1 cellular context compared by ENCODE assay signal in the genomic region with DNA sequence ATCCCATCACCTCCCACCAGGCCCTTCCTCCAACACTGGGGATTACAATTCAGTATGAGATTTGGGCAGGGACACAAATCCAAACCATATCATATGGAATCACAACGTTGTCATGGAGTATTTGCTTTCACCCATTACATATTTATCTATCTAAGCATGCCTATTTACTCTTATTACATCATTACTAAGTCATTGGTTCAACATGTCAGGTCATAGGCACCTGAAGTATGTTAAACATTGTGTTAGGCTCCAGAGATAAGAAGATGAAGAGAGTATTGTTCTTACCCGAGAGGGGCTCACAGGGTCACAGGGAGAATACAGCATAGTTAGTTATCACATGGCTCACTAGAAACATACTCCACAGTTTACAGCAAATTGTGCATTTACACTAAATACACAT.
TF ChIP-seq lines count a peak whose summit lies in the region.

No MANE protein-coding gene starts in this region.

TF ChIP-seq in HepG2, 621 proteins besides CTCF, POLR2A, EP300 and RAD21 (continued from another document and continues in another):
- TF ChIP-seq U2AF2 (IDR thresholded peaks at IDR 0.05; ENCODE audit: low read depth, low read length) (no peak), TEAD2 (CRISPR knock-in tag; IDR thresholded peaks at IDR 0.05) (no peak), EED (CRISPR knock-in tag; IDR thresholded peaks at IDR 0.05) (no peak), ZNF766 (CRISPR knock-in tag; IDR thresholded peaks at IDR 0.05; ENCODE audit: borderline replicate concordance) (no peak), FOXO1 (CRISPR knock-in tag; IDR thresholded peaks at IDR 0.05) (peak; percentile 31; the same call in 1 of the 2 replicates), ZNF546 (CRISPR knock-in tag; conservative IDR thresholded peaks at IDR 0.05) (no peak), CERS6 (CRISPR knock-in tag; IDR thresholded peaks at IDR 0.05) (no peak), ARID5B (CRISPR knock-in tag; IDR thresholded peaks at IDR 0.05) (peak; percentile 83), ASH2L (IDR thresholded peaks at IDR 0.05; ENCODE audit: insufficient read length, low read depth, low read length) (no peak), ZNF709 (CRISPR knock-in tag; IDR thresholded peaks at IDR 0.05) (no peak), ATF7 (IDR thresholded peaks at IDR 0.05) (peak; percentile 69), ATF7 (CRISPR knock-in tag; IDR thresholded peaks at IDR 0.05) (no peak), ZNF644 (CRISPR knock-in tag; IDR thresholded peaks at IDR 0.05; ENCODE audit: low read depth) (no peak), POLR2G (IDR thresholded peaks at IDR 0.05; ENCODE audit: low read depth, low read length) (no peak), FIP1L1 (IDR thresholded peaks at IDR 0.05; ENCODE audit: borderline replicate concordance, insufficient read depth, low read depth, low read length) (no peak), ZFP41 (CRISPR knock-in tag; IDR thresholded peaks at IDR 0.05; ENCODE audit: borderline replicate concordance) (no peak), AKAP8 (CRISPR knock-in tag; IDR thresholded peaks at IDR 0.05) (no peak), NFE2L2 (IDR thresholded peaks at IDR 0.05; ENCODE audit: low read length) (no peak), SKI (IDR thresholded peaks at IDR 0.05; ENCODE audit: partially characterized antibody) (no peak), CBX1 (IDR thresholded peaks at IDR 0.05; ENCODE audit: low read depth) (no peak), ZSCAN22 (CRISPR knock-in tag; IDR thresholded peaks at IDR 0.05) (no peak), FOXP1 (IDR thresholded peaks at IDR 0.05) (no peak), FOXP1 (CRISPR knock-in tag; IDR thresholded peaks at IDR 0.05) (peak; percentile 64), RFX5 (IDR thresholded peaks at IDR 0.05; ENCODE audit: low read depth, low read length) (no peak), RFX1 (IDR thresholded peaks at IDR 0.05) (no peak), ZNF891 (CRISPR knock-in tag; IDR thresholded peaks at IDR 0.05) (no peak), POLR2AphosphoS5 (IDR thresholded peaks at IDR 0.05; ENCODE audit: low read depth, low read length) (no peak), SALL1 (CRISPR knock-in tag; IDR thresholded peaks at IDR 0.05) (peak; percentile 23; the same call in 1 of the 2 replicates), AGO1 (IDR thresholded peaks at IDR 0.05; ENCODE audit: low read depth, low read length, poor library complexity, severe bottlenecking) (no peak), GMEB2 (CRISPR knock-in tag; IDR thresholded peaks at IDR 0.05; ENCODE audit: low read depth) (no peak), RFX3 (CRISPR knock-in tag; IDR thresholded peaks at IDR 0.05) (no peak), ZNF234 (CRISPR knock-in tag; conservative IDR thresholded peaks at IDR 0.05) (no peak), HDAC1 (CRISPR knock-in tag; IDR thresholded peaks at IDR 0.05) (no peak), ZNF12 (CRISPR knock-in tag; IDR thresholded peaks at IDR 0.05) (no peak)
- TF ChIP-seq, protein P1, sequence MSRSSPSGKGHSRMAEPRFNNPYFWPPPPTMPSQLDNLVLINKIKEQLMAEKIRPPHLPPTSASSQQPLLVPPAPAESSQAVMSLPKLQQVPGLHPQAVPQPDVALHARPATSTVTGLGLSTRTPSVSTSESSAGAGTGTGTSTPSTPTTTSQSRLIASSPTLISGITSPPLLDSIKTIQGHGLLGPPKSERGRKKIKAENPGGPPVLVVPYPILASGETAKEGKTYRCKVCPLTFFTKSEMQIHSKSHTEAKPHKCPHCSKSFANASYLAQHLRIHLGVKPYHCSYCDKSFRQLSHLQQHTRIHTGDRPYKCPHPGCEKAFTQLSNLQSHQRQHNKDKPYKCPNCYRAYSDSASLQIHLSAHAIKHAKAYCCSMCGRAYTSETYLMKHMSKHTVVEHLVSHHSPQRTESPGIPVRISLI (CRISPR knock-in tag; IDR thresholded peaks at IDR 0.05; ENCODE audit: borderline replicate concordance), result no peak
- TF ChIP-seq, protein P2, sequence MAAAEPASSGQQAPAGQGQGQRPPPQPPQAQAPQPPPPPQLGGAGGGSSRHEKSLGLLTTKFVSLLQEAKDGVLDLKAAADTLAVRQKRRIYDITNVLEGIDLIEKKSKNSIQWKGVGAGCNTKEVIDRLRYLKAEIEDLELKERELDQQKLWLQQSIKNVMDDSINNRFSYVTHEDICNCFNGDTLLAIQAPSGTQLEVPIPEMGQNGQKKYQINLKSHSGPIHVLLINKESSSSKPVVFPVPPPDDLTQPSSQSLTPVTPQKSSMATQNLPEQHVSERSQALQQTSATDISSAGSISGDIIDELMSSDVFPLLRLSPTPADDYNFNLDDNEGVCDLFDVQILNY (CRISPR knock-in tag; conservative IDR thresholded peaks at IDR 0.05), result no peak
- TF ChIP-seq, protein P3, sequence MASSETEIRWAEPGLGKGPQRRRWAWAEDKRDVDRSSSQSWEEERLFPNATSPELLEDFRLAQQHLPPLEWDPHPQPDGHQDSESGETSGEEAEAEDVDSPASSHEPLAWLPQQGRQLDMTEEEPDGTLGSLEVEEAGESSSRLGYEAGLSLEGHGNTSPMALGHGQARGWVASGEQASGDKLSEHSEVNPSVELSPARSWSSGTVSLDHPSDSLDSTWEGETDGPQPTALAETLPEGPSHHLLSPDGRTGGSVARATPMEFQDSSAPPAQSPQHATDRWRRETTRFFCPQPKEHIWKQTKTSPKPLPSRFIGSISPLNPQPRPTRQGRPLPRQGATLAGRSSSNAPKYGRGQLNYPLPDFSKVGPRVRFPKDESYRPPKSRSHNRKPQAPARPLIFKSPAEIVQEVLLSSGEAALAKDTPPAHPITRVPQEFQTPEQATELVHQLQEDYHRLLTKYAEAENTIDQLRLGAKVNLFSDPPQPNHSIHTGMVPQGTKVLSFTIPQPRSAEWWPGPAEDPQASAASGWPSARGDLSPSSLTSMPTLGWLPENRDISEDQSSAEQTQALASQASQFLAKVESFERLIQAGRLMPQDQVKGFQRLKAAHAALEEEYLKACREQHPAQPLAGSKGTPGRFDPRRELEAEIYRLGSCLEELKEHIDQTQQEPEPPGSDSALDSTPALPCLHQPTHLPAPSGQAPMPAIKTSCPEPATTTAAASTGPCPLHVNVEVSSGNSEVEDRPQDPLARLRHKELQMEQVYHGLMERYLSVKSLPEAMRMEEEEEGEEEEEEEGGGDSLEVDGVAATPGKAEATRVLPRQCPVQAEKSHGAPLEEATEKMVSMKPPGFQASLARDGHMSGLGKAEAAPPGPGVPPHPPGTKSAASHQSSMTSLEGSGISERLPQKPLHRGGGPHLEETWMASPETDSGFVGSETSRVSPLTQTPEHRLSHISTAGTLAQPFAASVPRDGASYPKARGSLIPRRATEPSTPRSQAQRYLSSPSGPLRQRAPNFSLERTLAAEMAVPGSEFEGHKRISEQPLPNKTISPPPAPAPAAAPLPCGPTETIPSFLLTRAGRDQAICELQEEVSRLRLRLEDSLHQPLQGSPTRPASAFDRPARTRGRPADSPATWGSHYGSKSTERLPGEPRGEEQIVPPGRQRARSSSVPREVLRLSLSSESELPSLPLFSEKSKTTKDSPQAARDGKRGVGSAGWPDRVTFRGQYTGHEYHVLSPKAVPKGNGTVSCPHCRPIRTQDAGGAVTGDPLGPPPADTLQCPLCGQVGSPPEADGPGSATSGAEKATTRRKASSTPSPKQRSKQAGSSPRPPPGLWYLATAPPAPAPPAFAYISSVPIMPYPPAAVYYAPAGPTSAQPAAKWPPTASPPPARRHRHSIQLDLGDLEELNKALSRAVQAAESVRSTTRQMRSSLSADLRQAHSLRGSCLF (CRISPR knock-in tag; IDR thresholded peaks at IDR 0.05; ENCODE audit: borderline replicate concordance), result no peak
- TF ChIP-seq, protein P4, sequence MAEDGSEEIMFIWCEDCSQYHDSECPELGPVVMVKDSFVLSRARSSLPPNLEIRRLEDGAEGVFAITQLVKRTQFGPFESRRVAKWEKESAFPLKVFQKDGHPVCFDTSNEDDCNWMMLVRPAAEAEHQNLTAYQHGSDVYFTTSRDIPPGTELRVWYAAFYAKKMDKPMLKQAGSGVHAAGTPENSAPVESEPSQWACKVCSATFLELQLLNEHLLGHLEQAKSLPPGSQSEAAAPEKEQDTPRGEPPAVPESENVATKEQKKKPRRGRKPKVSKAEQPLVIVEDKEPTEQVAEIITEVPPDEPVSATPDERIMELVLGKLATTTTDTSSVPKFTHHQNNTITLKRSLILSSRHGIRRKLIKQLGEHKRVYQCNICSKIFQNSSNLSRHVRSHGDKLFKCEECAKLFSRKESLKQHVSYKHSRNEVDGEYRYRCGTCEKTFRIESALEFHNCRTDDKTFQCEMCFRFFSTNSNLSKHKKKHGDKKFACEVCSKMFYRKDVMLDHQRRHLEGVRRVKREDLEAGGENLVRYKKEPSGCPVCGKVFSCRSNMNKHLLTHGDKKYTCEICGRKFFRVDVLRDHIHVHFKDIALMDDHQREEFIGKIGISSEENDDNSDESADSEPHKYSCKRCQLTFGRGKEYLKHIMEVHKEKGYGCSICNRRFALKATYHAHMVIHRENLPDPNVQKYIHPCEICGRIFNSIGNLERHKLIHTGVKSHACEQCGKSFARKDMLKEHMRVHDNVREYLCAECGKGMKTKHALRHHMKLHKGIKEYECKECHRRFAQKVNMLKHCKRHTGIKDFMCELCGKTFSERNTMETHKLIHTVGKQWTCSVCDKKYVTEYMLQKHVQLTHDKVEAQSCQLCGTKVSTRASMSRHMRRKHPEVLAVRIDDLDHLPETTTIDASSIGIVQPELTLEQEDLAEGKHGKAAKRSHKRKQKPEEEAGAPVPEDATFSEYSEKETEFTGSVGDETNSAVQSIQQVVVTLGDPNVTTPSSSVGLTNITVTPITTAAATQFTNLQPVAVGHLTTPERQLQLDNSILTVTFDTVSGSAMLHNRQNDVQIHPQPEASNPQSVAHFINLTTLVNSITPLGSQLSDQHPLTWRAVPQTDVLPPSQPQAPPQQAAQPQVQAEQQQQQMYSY (CRISPR knock-in tag; IDR thresholded peaks at IDR 0.05), result no peak
- TF ChIP-seq, protein P5, sequence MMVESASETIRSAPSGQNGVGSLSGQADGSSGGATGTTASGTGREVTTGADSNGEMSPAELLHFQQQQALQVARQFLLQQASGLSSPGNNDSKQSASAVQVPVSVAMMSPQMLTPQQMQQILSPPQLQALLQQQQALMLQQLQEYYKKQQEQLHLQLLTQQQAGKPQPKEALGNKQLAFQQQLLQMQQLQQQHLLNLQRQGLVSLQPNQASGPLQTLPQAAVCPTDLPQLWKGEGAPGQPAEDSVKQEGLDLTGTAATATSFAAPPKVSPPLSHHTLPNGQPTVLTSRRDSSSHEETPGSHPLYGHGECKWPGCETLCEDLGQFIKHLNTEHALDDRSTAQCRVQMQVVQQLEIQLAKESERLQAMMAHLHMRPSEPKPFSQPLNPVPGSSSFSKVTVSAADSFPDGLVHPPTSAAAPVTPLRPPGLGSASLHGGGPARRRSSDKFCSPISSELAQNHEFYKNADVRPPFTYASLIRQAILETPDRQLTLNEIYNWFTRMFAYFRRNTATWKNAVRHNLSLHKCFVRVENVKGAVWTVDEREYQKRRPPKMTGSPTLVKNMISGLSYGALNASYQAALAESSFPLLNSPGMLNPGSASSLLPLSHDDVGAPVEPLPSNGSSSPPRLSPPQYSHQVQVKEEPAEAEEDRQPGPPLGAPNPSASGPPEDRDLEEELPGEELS (CRISPR knock-in tag; IDR thresholded peaks at IDR 0.05), result no peak
